ENCODE assay signal across 8 cellular contexts in the genomic region with DNA sequence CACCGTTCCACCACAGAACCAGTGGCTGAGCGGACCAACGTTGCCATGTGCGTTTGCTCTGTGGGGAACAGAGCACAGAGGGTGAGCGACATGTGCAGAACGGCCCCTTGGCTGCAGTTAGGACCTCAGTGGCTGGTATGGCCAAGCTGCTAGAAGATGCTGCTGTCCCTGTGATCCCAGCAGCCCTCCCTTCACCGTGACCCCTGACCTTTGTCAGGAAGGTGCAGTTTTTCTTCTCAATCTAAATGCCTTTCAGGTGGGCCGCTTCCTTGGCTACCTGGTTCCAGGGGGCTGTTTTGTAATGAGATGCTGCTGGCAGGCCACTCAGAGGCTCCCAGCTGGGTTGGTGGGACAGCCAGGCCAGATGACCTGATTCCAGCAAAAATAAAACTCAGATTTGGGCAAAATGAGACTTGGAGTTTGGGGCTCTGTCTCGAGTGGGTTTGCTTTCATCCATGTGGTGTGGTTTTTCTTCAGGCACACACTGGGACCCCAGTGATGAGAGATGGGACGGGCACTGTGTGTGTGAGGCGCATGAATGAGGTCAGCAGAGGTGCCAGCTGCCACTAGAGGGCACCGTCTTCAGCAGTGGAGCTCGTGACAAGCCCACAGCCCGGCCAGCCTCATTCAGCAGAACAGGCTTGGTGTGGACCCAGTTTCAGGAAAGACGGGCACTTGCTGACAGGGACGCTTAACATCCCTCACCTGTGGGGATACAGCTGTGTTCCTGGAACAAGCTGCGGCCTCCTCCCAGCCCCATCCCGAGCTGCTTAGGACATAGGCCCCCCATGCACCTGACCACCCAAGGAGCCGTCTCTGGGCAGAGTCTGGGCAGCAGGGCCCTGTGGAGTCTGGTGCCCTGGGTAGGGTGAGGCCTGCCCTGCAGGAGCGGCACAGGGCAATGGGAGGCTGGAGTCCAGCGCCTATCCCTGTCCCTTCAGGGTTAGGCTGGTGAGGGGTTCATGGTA. TPM values are rescaled to one million over a fixed set of nuclear protein-coding genes. Genes with fewer than 3 reads are reported as not detected.
DNase-seq lines count a peak whose midpoint lies in the region; ATAC-seq and TF ChIP-seq lines count a peak whose summit lies in the region.

No MANE protein-coding gene starts in this region.

- no peak for ATAC-seq in lung (ENCODE audit: insufficient read depth, low FRiP score)
- ATAC-seq in HG03196 (IDR thresholded peaks at IDR 0.05; ENCODE audit: unreplicated experiment): no peak
- no peak for ATAC-seq in HG03521 (IDR thresholded peaks at IDR 0.05; ENCODE audit: unreplicated experiment)

- intact Hi-C loops in colonic mucosa (cut with DNase I): no loop called here

- TF ChIP-seq CTCF in colonic mucosa (IDR thresholded peaks at IDR 0.05) (peak; percentile 67), lung (IDR thresholded peaks at IDR 0.05; ENCODE audit: control extremely low read depth, extremely low read depth) (peak; percentile 34)

- H3K4me3 ChIP-seq in colonic mucosa (no peak overlapping the region), lung (no peak overlapping the region)

- H3K4me1 ChIP-seq in colonic mucosa (peaks cover 9% of the 10 kb centered on the region), lung (ENCODE audit: control insufficient read depth in 2 of 2, insufficient read depth in 2 of 2, low read length in 2 of 2) (peaks cover 8 to 11% of the 10 kb centered on the region in 2 donors)

- no peaks in the 10 kb centered on the region for H3K36me3 ChIP-seq in colonic mucosa
- peaks cover 0 to 32% of the 10 kb centered on the region in 2 donors for H3K36me3 ChIP-seq in lung (ENCODE audit: control insufficient read depth in 2 of 2, insufficient read depth in 2 of 2, low read length in 2 of 2)

- 70 to 73% methylated on average over 21 of the region's 21 CpGs for WGBS in lung, 2 donors

- DNase-seq in GM04504 (ENCODE audit: low read depth) (peak; percentile 17), M059J (ENCODE audit: low read depth) (peak; percentile 62), colonic mucosa (peak; percentile 52), lung (ENCODE audit: low spot score) (peak; percentile 51)
- peak; percentile 47 for DNase-seq in activated CD4-positive, CD25-positive, alpha-beta regulatory T cell treated with anti-CD3 and anti-CD28 coated beads, Interleukin-2, amount 50 U/mL, for 72 hours
- peak; percentile 30 to 37 for DNase-seq in stimulated activated CD8-positive, alpha-beta memory T cell treated with anti-CD3 and anti-CD28 coated beads, Interleukin-15, amount 100 ng/mL, for 48 hours (ENCODE audit: low read depth in 2 of 2)

- no peak overlapping the region for H3K9ac ChIP-seq in colonic mucosa (ENCODE audit: low read depth in 2 of 2, low read length in 2 of 2)

- no peaks in the 10 kb centered on the region for H3K27me3 ChIP-seq in colonic mucosa
- no peaks in the 10 kb centered on the region for H3K27me3 ChIP-seq in lung (ENCODE audit: control insufficient read depth, insufficient read depth)

- no peaks in the 10 kb centered on the region for H3K9me3 ChIP-seq in colonic mucosa
- peaks cover 0 to 6% of the 10 kb centered on the region in 2 donors for H3K9me3 ChIP-seq in lung (ENCODE audit: control insufficient read depth in 2 of 2, insufficient read depth in 1 of 2, low read length in 1 of 2)

- H3K27ac ChIP-seq in colonic mucosa (no peak overlapping the region), lung (ENCODE audit: low read depth in 1 of 2, low read length in 1 of 2) (no peak overlapping the region)

RNA-seq across cellular contexts. Expression of gene MRPS2, which starts 4.1 kb away (rescaled TPM):
- 34.2 and 36.9 TPM in 2 replicates for total RNA-seq in M059J (2014; rRNA removed; shearing (Covaris generic))
- total RNA-seq in colonic mucosa (10 to 100 TPM; 35.9 to 61.1 TPM), lung (10 to 100 TPM; 18.2 to 30.5 TPM)
- 10 to 100 TPM; 33.0 to 42.0 TPM for polyA plus RNA-seq in lung

RNA-seq across cellular contexts. Expression of gene LCN1, which starts 16.7 kb away (rescaled TPM):
- total RNA-seq in M059J (2014; rRNA removed; shearing (Covaris generic)): not detected in 2 replicates
- total RNA-seq in colonic mucosa (not detected), lung (not detected)
- polyA plus RNA-seq in lung: not detected

RNA-seq across cellular contexts. Expression of gene PPP1R26, which starts 25.0 kb away (rescaled TPM):
- 9.6 and 17.1 TPM in 2 replicates for total RNA-seq in M059J (2014; rRNA removed; shearing (Covaris generic))
- total RNA-seq in colonic mucosa (10 to 100 TPM; 18.9 to 19.7 TPM), lung (10 to 100 TPM; 22.9 to 29.6 TPM)
- polyA plus RNA-seq in lung: 10 to 100 TPM in 1 of 2 donors, 1 to 10 TPM in 1; 9.3 to 13.6 TPM

RNA-seq across cellular contexts. Expression of gene OBP2A, which starts 41.4 kb away (rescaled TPM):
- total RNA-seq in M059J (2014; rRNA removed; shearing (Covaris generic)): not detected in 2 replicates
- total RNA-seq in colonic mucosa (not detected), lung (not detected)
- under 1 TPM in 1 of 2 donors, not detected in 1; 0.07 TPM for polyA plus RNA-seq in lung

RNA-seq across cellular contexts. Expression of gene PAEP, which starts 57.0 kb away (rescaled TPM):
- not detected in 2 replicates for total RNA-seq in M059J (2014; rRNA removed; shearing (Covaris generic))
- total RNA-seq in colonic mucosa (not detected), lung (under 1 TPM in 1 of 2 donors, not detected in 1; 0.37 TPM)
- polyA plus RNA-seq in lung: 1 to 10 TPM in 1 of 2 donors, under 1 TPM in 1; 0.98 to 3.0 TPM
